In genomic region chr1:148532158-148532557, GRCh38 we compare ENCODE assay signal across 10 cellular contexts. TPM values are rescaled to one million over a fixed set of nuclear protein-coding genes. Genes with fewer than 3 reads are reported as not detected.
"Had no signal": no experiment of that assay in that cellular context is flagged by ENCODE, and none has a peak within 500 bp of the region (broad histone marks: within the 10 kb centered on the region; RNA-seq: fewer than 3 reads in every experiment).

No MANE protein-coding gene starts in this region.

RNA-seq across cellular contexts. Expression of gene PPIAL4G, which starts 49.1 kb away (rescaled TPM):
- total RNA-seq: esophagus muscularis mucosa, lung microvascular endothelial cell, mesenteric fat pad, osteocyte, pulmonary artery endothelial cell, right atrium auricular region, thoracic aorta had no signal
- polyA plus RNA-seq: hepatocyte, liver, neural cell had no signal
